Comparison of ENCODE assay signal across 8 cellular contexts in genomic region chr6:36594816-36595167, GRCh38. TPM values are rescaled to one million over a fixed set of nuclear protein-coding genes. Genes with fewer than 3 reads are reported as not detected.
DNase-seq lines count a peak whose midpoint lies in the region; ATAC-seq, FAIRE-seq and TF ChIP-seq lines count a peak whose summit lies in the region.

No MANE protein-coding gene starts in this region.

- peaks cover 36% of the 10 kb centered on the region for H3K36me3 ChIP-seq in astrocyte (ENCODE audit: insufficient read depth, low read length)

- H3K9me3 Mint-ChIP-seq in astrocyte (ENCODE audit: unreplicated experiment) = no peaks in the 10 kb centered on the region

- H3K79me2 ChIP-seq in astrocyte (ENCODE audit: insufficient read depth, low read length) = peaks cover 61% of the 10 kb centered on the region

- peak overlapping the region; percentile 99 for H3K27ac Mint-ChIP-seq in astrocyte (ENCODE audit: unreplicated experiment)

- peak overlapping the region; percentile 99 for H3K9ac ChIP-seq in astrocyte (ENCODE audit: low read length)

- ATAC-seq in Right ventricle myocardium superior (ENCODE audit: poor library complexity) (peak; percentile 9), GM21825 (IDR thresholded peaks at IDR 0.05; ENCODE audit: unreplicated experiment) (no peak)

- peak overlapping the region; percentile 99 for H3K4me3 Mint-ChIP-seq in astrocyte (ENCODE audit: unreplicated experiment)

- no peaks in the 10 kb centered on the region for H3K27me3 ChIP-seq in astrocyte (ENCODE audit: insufficient read depth, low read length)

- TF ChIP-seq CTCF in astrocyte (IDR thresholded peaks at IDR 0.05; ENCODE audit: insufficient read depth, low read depth, low read length) = no peak

- no peak for DNase-seq in Right ventricle myocardium superior
- DNase-seq in cardiac septum (ENCODE audit: low spot score) = no peak
- DNase-seq in astrocyte (ENCODE audit: low read depth) = no peak
- peak; percentile 39 for DNase-seq in kidney tubule cell (ENCODE audit: low spot score)
- no peak for DNase-seq in substantia nigra (lab: John Stamatoyannopoulos, UW)
- DNase-seq in HTR-8/SVneo (ENCODE audit: insufficient read length, low spot score) = no peak
- DNase-seq in Kasumi-1 (lab: John Stamatoyannopoulos, UW) = no peak

- peaks cover 34% of the 10 kb centered on the region for H3K4me1 ChIP-seq in astrocyte (ENCODE audit: insufficient read depth, low read length)

- H3K4me2 ChIP-seq in astrocyte (ENCODE audit: low read length) = peak overlapping the region; percentile 86

- H3K27ac ChIP-seq in astrocyte (ENCODE audit: low read depth, low read length) (peak overlapping the region; percentile 99), substantia nigra (ENCODE audit: low read depth, low read length, poor library complexity, severe bottlenecking) (peak overlapping the region; percentile 97)

- peaks cover 37% of the 10 kb centered on the region for H3K36me3 Mint-ChIP-seq in astrocyte (ENCODE audit: low read depth, unreplicated experiment)

- peak overlapping the region; percentile 98 for H3K4me3 ChIP-seq in astrocyte (ENCODE audit: insufficient read depth, low read depth, low read length)

- no peak overlapping the region for H2AFZ ChIP-seq in astrocyte (ENCODE audit: low read depth, low read length)

- peaks cover 25% of the 10 kb centered on the region for H3K4me1 Mint-ChIP-seq in astrocyte (ENCODE audit: low read depth, unreplicated experiment)

- FAIRE-seq in astrocyte (lab: Jason Lieb, UNC) = no peak
- no peak for FAIRE-seq in HTR-8/SVneo (lab: Jason Lieb, UNC)

- intact Hi-C loops in Right ventricle myocardium superior (cut with DNase I) = loop anchor here (5.0 to 10.0 kb wide), 2 partner anchors 47 to 150 kb away; partner anchors contain the start of genes KCTD20, PXT1 and STK38
- intact Hi-C loops in cardiac septum (cut with DNase I) = loop anchor here (1.0 to 5.0 kb wide), 3 partner anchors 48 to 172 kb away; partner anchors contain the start of gene STK38

- no peaks in the 10 kb centered on the region for H3K9me3 ChIP-seq in astrocyte (ENCODE audit: insufficient read depth, low read depth, low read length)

- H4K20me1 ChIP-seq in astrocyte (ENCODE audit: insufficient read depth, low read length) = peaks cover 56% of the 10 kb centered on the region

- no peaks in the 10 kb centered on the region for H3K27me3 Mint-ChIP-seq in astrocyte (ENCODE audit: low read depth, unreplicated experiment)

RNA-seq across cellular contexts. Expression of gene SRSF3, which starts 0.6 kb away (rescaled TPM):
- total RNA-seq in Right ventricle myocardium superior (122 TPM), cardiac septum (148 TPM), astrocyte (237 and 260 TPM in 2 replicates)

RNA-seq across cellular contexts. Expression of gene STK38, which starts 47.5 kb away (rescaled TPM):
- total RNA-seq in Right ventricle myocardium superior (21.2 TPM), cardiac septum (31.6 TPM), astrocyte (53.9 and 54.1 TPM in 2 replicates)
